In the genomic region with DNA sequence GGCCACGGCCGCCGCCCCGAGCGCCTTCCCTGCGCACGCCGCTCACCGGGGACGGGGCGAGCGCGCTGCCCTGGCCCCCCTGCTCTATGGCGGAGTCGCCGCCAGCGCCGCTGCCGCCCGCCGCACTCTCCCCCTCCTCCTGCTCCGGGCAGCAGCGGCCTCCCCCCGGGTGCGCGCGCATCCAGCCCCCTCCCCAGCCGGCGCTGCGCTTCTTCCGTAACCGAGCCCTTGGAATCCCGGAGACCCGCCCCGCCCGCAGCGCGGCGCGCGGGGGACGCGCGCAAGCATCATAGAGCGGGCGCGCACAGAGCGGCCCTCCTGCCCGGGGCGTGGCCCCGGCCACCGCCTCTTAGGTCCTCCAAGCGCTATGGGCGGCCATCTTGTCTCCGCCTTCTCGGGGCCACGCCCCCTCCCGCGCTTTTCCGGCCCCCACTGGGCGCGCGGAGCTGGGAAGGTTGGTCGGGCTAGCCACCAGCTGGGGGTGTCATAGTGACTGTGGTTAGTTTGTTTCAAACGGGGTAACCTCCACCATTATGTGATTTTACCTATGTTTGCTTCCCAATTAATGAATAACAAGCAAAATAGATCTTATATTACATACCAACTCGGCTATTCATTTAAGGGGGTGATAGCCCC, we compare ENCODE assay signal across 8 cellular contexts. TPM values are rescaled to one million over a fixed set of nuclear protein-coding genes. Genes with fewer than 3 reads are reported as not detected.
A peak's percentile ranks its signal among the peaks of the same experiment; 100 is the strongest.
DNase-seq lines count a peak whose midpoint lies in the region; ATAC-seq and TF ChIP-seq lines count a peak whose summit lies in the region.

A gene with protein sequence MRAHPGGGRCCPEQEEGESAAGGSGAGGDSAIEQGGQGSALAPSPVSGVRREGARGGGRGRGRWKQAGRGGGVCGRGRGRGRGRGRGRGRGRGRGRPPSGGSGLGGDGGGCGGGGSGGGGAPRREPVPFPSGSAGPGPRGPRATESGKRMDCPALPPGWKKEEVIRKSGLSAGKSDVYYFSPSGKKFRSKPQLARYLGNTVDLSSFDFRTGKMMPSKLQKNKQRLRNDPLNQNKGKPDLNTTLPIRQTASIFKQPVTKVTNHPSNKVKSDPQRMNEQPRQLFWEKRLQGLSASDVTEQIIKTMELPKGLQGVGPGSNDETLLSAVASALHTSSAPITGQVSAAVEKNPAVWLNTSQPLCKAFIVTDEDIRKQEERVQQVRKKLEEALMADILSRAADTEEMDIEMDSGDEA (minus strand): TSS at position 291 of the 636 bp plus-strand sequence. CDS start 110 bp downstream, at position 181.

- peak within 1 kb of the TSS; percentile 82 for H3K27ac ChIP-seq in C4-2B
- peak within 1 kb of the TSS; percentile 69 to 83 for H3K27ac ChIP-seq in left lung

- no peak; the same call in none of the 2 replicates for TF ChIP-seq CTCF in C4-2B (conservative IDR thresholded peaks at IDR 0.05)
- no peak for TF ChIP-seq CTCF in left lung (IDR thresholded peaks at IDR 0.05)

- H3K4me3 Mint-ChIP-seq in dendritic cell treated with granulocyte-macrophage colony-stimulating factor and Interleukin-4, amounts not matched to agents 40 ng/mL and 50 ng/mL, for 4 days, result peak within 1 kb of the TSS; percentile 94

- H3K4me1 Mint-ChIP-seq in dendritic cell treated with granulocyte-macrophage colony-stimulating factor and Interleukin-4, amounts not matched to agents 40 ng/mL and 50 ng/mL, for 4 days (ENCODE audit: low read depth), result peaks cover 38% of the 10 kb centered on the region

- peak within 1 kb of the TSS; percentile 44 to 76 for H3K4me3 ChIP-seq in left lung

- H3K4me1 ChIP-seq in left lung, result peaks cover 13 to 45% of the 10 kb centered on the region in 2 donors

- no peaks in the 10 kb centered on the region for H3K9me3 Mint-ChIP-seq in dendritic cell treated with granulocyte-macrophage colony-stimulating factor and Interleukin-4, amounts not matched to agents 40 ng/mL and 50 ng/mL, for 4 days

- no peaks in the 10 kb centered on the region for H3K9me3 ChIP-seq in left lung

- H3K27me3 Mint-ChIP-seq in dendritic cell treated with granulocyte-macrophage colony-stimulating factor and Interleukin-4, amounts not matched to agents 40 ng/mL and 50 ng/mL, for 4 days, result no peaks in the 10 kb centered on the region

- intact Hi-C loops in dendritic cell treated with granulocyte-macrophage colony-stimulating factor and Interleukin-4, amounts not matched to agents 40 ng/mL and 50 ng/mL, for 4 days (cut with micrococcal nuclease), result loop anchor here (1.0 kb wide), 2 partner anchors 45 to 134 kb away; a partner anchor contains a TSS
- intact Hi-C loops in left lung (cut with DNase I), result no loop called here

- peaks cover 12% of the 10 kb centered on the region for H3K36me3 Mint-ChIP-seq in dendritic cell treated with granulocyte-macrophage colony-stimulating factor and Interleukin-4, amounts not matched to agents 40 ng/mL and 50 ng/mL, for 4 days (ENCODE audit: low read depth)

- no peaks in the 10 kb centered on the region for H3K27me3 ChIP-seq in left lung

- H3K36me3 ChIP-seq in left lung, result no peaks in the 10 kb centered on the region

- peak; percentile 81 for ATAC-seq in GM19351 (IDR thresholded peaks at IDR 0.05; ENCODE audit: unreplicated experiment)
- ATAC-seq in HG03521 (IDR thresholded peaks at IDR 0.05; ENCODE audit: unreplicated experiment), result peak; percentile 87
- ATAC-seq in left lung, result peak; percentile 100

- DNase-seq in NCI-H748 (lab: John Stamatoyannopoulos, UW; ENCODE audit: unreplicated experiment) (peak; percentile 99), left lung (peak; percentile 96 to 100)
- DNase-seq in activated CD4-positive, alpha-beta T cell treated with anti-CD3 and anti-CD28 coated beads, Interleukin-2, amount 50 U/mL, for 24 hours (ENCODE audit: low read depth in 1 of 2, low spot score in 1 of 2), result peak; percentile 84 to 93
- DNase-seq in stimulated activated CD4-positive, alpha-beta T cell treated with anti-CD3 and anti-CD28 coated beads, Interleukin-2, amount 100 ng/mL, for 48 hours, result peak; percentile 94

- H3K27ac Mint-ChIP-seq in dendritic cell treated with granulocyte-macrophage colony-stimulating factor and Interleukin-4, amounts not matched to agents 40 ng/mL and 50 ng/mL, for 4 days, result peak within 1 kb of the TSS; percentile 97

RNA-seq across cellular contexts. Expression of the gene that starts here (rescaled TPM):
- 10 to 100 TPM; 63.5 to 89.6 TPM for total RNA-seq in left lung

Comparison
In these comparisons a context has a peak if more than half of its experiments do, and no peak if none do; other contexts are left out.
1. Peak in every context shown above with its lines: DNase-seq, ATAC-seq, H3K4me3 ChIP-seq and H3K27ac ChIP-seq.